ENCODE assay signal across 19 cellular contexts in genomic region chr7:104775581-104775980, GRCh38.
DNase-seq lines count a peak whose midpoint lies in the region; TF ChIP-seq lines count a peak whose summit lies in the region.
"Had no signal": no experiment of that assay in that cellular context is flagged by ENCODE, and none has a peak within 500 bp of the region (broad histone marks: within the 10 kb centered on the region; RNA-seq: fewer than 3 reads in every experiment).

No MANE protein-coding gene starts in this region.

- peak; percentile 58 for DNase-seq in NCI-H2171 treated with DMSO at 0.1 percent for 48 hours (lab: John Stamatoyannopoulos, UW)
- no peak for DNase-seq in NCI-H2171 (lab: John Stamatoyannopoulos, UW)
- DNase-seq in RPMI7951 (ENCODE audit: low read depth) = peak; percentile 10
- DNase-seq in renal cortical epithelial cell (ENCODE audit: low read depth) = peak; percentile 52
- no peak for DNase-seq in mesothelial cell of epicardium (ENCODE audit: low spot score in 2 of 2, unreplicated experiment in 2 of 2)
- DNase-seq in activated T-helper 2 cell treated with anti-CD3 and anti-CD28 coated beads, Interferon-gamma antibody, Interleukin-2, Interleukin-4, amounts not matched to agents 10 μg/mL and 5 μg/mL and 100 μg/mL, durations not matched to agents 14 hours and 24 hours and 36 hours (ENCODE audit: low spot score) = no peak
- DNase-seq: 8988T; ACHN; AML-193; BE2C; Calu3; CD4-positive, alpha-beta T cell; CD8-positive, alpha-beta memory T cell; COR-L47; DMS79 treated with DMSO at 0.1 percent for 48 hours; GF-D8; GOT3; HFFc6 had no signal

- H3K9me3 Mint-ChIP-seq in mesothelial cell of epicardium = no peaks in the 10 kb centered on the region
- H3K9me3 Mint-ChIP-seq in activated T-helper 2 cell treated with anti-CD3 and anti-CD28 coated beads, Interferon-gamma antibody, Interleukin-2, Interleukin-4, amounts not matched to agents 10 μg/mL and 5 μg/mL and 100 μg/mL, durations not matched to agents 14 hours and 24 hours and 36 hours = no peaks in the 10 kb centered on the region
- H3K9me3 Mint-ChIP-seq: CD4-positive, alpha-beta T cell; CD8-positive, alpha-beta memory T cell; HFFc6 had no signal

- peaks cover 10% of the 10 kb centered on the region for H3K4me1 Mint-ChIP-seq in mesothelial cell of epicardium
- H3K4me1 Mint-ChIP-seq in activated T-helper 2 cell treated with anti-CD3 and anti-CD28 coated beads, Interferon-gamma antibody, Interleukin-2, Interleukin-4, amounts not matched to agents 10 μg/mL and 5 μg/mL and 100 μg/mL, durations not matched to agents 14 hours and 24 hours and 36 hours (ENCODE audit: low read depth) = no peaks in the 10 kb centered on the region
- H3K4me1 Mint-ChIP-seq: CD14-positive monocyte; CD8-positive, alpha-beta memory T cell had no signal

- peaks cover 31% of the 10 kb centered on the region for H3K27me3 Mint-ChIP-seq in mesothelial cell of epicardium (ENCODE audit: low read depth)
- H3K27me3 Mint-ChIP-seq in activated T-helper 2 cell treated with anti-CD3 and anti-CD28 coated beads, Interferon-gamma antibody, Interleukin-2, Interleukin-4, amounts not matched to agents 10 μg/mL and 5 μg/mL and 100 μg/mL, durations not matched to agents 14 hours and 24 hours and 36 hours (ENCODE audit: low read depth) = no peaks in the 10 kb centered on the region

- intact Hi-C loops in activated T-helper 2 cell treated with anti-CD3 and anti-CD28 coated beads, Interferon-gamma antibody, Interleukin-2, Interleukin-4, amounts not matched to agents 10 μg/mL and 5 μg/mL and 100 μg/mL, durations not matched to agents 14 hours and 24 hours and 36 hours (cut with micrococcal nuclease) = no loop called here

- no peaks in the 10 kb centered on the region for H3K36me3 Mint-ChIP-seq in mesothelial cell of epicardium
- H3K36me3 Mint-ChIP-seq in activated T-helper 2 cell treated with anti-CD3 and anti-CD28 coated beads, Interferon-gamma antibody, Interleukin-2, Interleukin-4, amounts not matched to agents 10 μg/mL and 5 μg/mL and 100 μg/mL, durations not matched to agents 14 hours and 24 hours and 36 hours (ENCODE audit: low read depth) = no peaks in the 10 kb centered on the region
- H3K36me3 Mint-ChIP-seq: CD14-positive monocyte; CD8-positive, alpha-beta memory T cell had no signal

- no peak overlapping the region for H3K27ac Mint-ChIP-seq in mesothelial cell of epicardium
- no peak overlapping the region for H3K27ac Mint-ChIP-seq in activated T-helper 2 cell treated with anti-CD3 and anti-CD28 coated beads, Interferon-gamma antibody, Interleukin-2, Interleukin-4, amounts not matched to agents 10 μg/mL and 5 μg/mL and 100 μg/mL, durations not matched to agents 14 hours and 24 hours and 36 hours
- H3K27ac Mint-ChIP-seq: CD14-positive monocyte; CD4-positive, alpha-beta T cell; CD8-positive, alpha-beta memory T cell; HFFc6 had no signal

- no peak overlapping the region for H3K4me3 Mint-ChIP-seq in mesothelial cell of epicardium
- H3K4me3 Mint-ChIP-seq in activated T-helper 2 cell treated with anti-CD3 and anti-CD28 coated beads, Interferon-gamma antibody, Interleukin-2, Interleukin-4, amounts not matched to agents 10 μg/mL and 5 μg/mL and 100 μg/mL, durations not matched to agents 14 hours and 24 hours and 36 hours (ENCODE audit: low read depth) = no peak overlapping the region
- H3K4me3 Mint-ChIP-seq: CD4-positive, alpha-beta T cell; CD8-positive, alpha-beta memory T cell; HFFc6 had no signal

- TF ChIP-seq CTCF in mesothelial cell of epicardium (IDR thresholded peaks at IDR 0.05; ENCODE audit: unreplicated experiment) = no peak

Comparison
In these comparisons a context has a peak if more than half of its experiments do, and no peak if none do; other contexts are left out.
1. DNase-seq: peak in NCI-H2171 treated with DMSO at 0.1 percent for 48 hours (single experiment), RPMI7951 (single experiment) and renal cortical epithelial cell (single experiment); none in NCI-H2171 (single experiment), mesothelial cell of epicardium (0 of 2) and activated T-helper 2 cell treated with anti-CD3 and anti-CD28 coated beads, Interferon-gamma antibody, Interleukin-2, Interleukin-4, amounts not matched to agents 10 μg/mL and 5 μg/mL and 100 μg/mL, durations not matched to agents 14 hours and 24 hours and 36 hours (single experiment).